In the genomic region with DNA sequence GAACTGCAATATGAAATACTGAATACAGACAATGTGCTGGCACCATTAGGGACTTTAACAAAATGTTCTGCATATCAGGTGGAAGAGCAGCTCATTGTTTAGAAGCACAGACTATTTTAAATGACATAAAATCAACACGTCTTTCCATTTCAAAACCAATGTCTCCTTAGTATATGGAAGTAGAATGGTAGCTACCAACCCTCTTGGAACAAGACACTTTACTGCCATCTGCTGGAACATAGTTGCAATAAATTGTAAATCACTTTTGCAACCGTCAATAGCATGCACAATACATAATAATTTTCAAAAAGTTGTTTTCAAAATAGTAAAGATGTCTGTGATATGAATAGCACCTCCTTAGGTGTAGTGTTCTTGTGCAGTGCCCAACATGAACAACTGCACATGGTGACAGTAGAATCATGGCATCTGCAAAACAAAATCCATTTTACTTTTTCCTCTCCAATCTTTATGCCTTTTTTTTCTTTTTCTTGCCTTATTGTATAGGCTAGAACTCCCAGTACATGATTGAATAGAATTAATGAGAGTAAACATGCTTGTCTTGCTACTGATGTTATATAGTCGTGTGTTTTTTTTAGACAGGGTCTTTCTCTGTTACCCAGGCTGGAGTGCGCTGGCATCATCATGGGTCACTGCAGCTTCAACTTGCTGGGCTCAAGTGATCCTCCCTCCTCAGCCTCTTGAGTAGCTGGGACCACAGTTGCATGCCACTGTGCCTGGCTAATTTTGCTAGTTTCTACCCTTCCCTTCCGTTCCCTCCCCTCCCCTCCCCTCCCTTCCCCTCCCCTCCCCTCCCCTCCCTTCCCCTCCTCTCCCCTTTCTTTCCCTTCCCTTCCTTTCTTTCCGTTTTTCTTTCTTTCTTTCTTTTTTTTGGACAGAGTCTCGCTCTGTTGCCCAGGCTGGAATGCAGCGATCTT, we compare ENCODE assay signal across 9 cellular contexts. TPM values are rescaled to one million over a fixed set of nuclear protein-coding genes. Genes with fewer than 3 reads are reported as not detected.
DNase-seq lines count a peak whose midpoint lies in the region; ATAC-seq, FAIRE-seq and TF ChIP-seq lines count a peak whose summit lies in the region.
"Had no signal": no experiment of that assay in that cellular context is flagged by ENCODE, and none has a peak within 500 bp of the region (broad histone marks: within the 10 kb centered on the region; RNA-seq: fewer than 3 reads in every experiment).

No MANE protein-coding gene starts in this region.

- BruUV-seq in K562 (replicated peaks; lab: Mats Ljungman, UMichigan), result no TSS peak

- 3% methylated on average over 4 of the region's 8 CpGs for WGBS in K562 (ENCODE audit: insufficient coverage, low coverage, missing lambda C conversion rate)

- CTCF ChIA-PET in K562 (lab: Yijun Ruan, JAX; ENCODE audit: low intra/inter-chr PET ratio), result interaction anchor here (0.6 to 2.0 kb wide), 2 partner anchors 65 to 363 kb away, joined by 3 to 14 read pairs; no protein-coding TSS in a partner anchor

- no peaks in the 10 kb centered on the region for H3K36me3 ChIP-seq in CD4-positive, CD25-positive, alpha-beta regulatory T cell (ENCODE audit: control insufficient read depth, insufficient read depth, low read length)
- no peaks in the 10 kb centered on the region for H3K36me3 ChIP-seq in K562 (ENCODE audit: control insufficient read depth, insufficient read depth, low read length)

- no peaks in the 10 kb centered on the region for H3K9me3 ChIP-seq in CD4-positive, CD25-positive, alpha-beta regulatory T cell (ENCODE audit: control insufficient read depth in 2 of 2, low read length in 2 of 2)
- no peaks in the 10 kb centered on the region for H3K9me3 ChIP-seq in K562 (replicated peaks; ENCODE audit: control insufficient read depth, insufficient read depth, low read depth, low read length)

- H3K27me3 ChIP-seq in CD4-positive, CD25-positive, alpha-beta regulatory T cell (ENCODE audit: control insufficient read depth, insufficient read depth, low read length), result no peaks in the 10 kb centered on the region
- no peaks in the 10 kb centered on the region for H3K27me3 ChIP-seq in K562 (ENCODE audit: control insufficient read depth in 2 of 2, insufficient read depth in 2 of 2, low read length in 2 of 2)

- intact Hi-C loops in K562 (cut with micrococcal nuclease), result loop anchor here (1.0 to 5.0 kb wide), 2 partner anchors 65 to 143 kb away; no protein-coding TSS in a partner anchor

- FAIRE-seq in H54 (lab: Jason Lieb, UNC), result peak; percentile 60
- peak; percentile 93 for FAIRE-seq in K562 (lab: Jason Lieb, UNC)

- H3K4me2 ChIP-seq in K562 (ENCODE audit: insufficient read depth, low read length), result no peak overlapping the region

- H3K9ac ChIP-seq in K562 (ENCODE audit: insufficient read depth in 1 of 2, low read depth in 2 of 2, low read length in 2 of 2), result no peak overlapping the region

- peak in 2 of 3 donors; percentile 53 to 70 for DNase-seq in CD4-positive, CD25-positive, alpha-beta regulatory T cell
- DNase-seq in H54 (ENCODE audit: insufficient read length, low spot score) (no peak), NCI-H69 (lab: John Stamatoyannopoulos, UW) (peak; percentile 81), K562 (ENCODE audit: extremely low read depth in 1 of 4, low spot score in 3 of 4) (peak; percentile 38 to 71 (median 45)), kidney tubule cell (ENCODE audit: low spot score) (peak; percentile 66), ureter (ENCODE audit: low spot score) (no peak), NK-92 (lab: John Stamatoyannopoulos, UW; ENCODE audit: unreplicated experiment) (no peak)

- ATAC-seq in CD4-positive, CD25-positive, alpha-beta regulatory T cell (ENCODE audit: low read depth in 2 of 2), result peak in 1 of 2 donors; percentile 60
- peak; percentile 85 for ATAC-seq in K562
- ATAC-seq in HG03432 (IDR thresholded peaks at IDR 0.05; ENCODE audit: unreplicated experiment), result no peak

- peaks cover 41% of the 10 kb centered on the region for H3K27me3 Mint-ChIP-seq in CD4-positive, CD25-positive, alpha-beta regulatory T cell

- TF ChIP-seq RAD21 in K562 (CRISPR knock-in tag; conservative IDR thresholded peaks at IDR 0.05 in 1 of 2, IDR thresholded peaks at IDR 0.05 in 1 of 2), result peak; percentile 62 to 85

- H2AFZ ChIP-seq in K562 (ENCODE audit: low read depth, low read length), result peak overlapping the region; percentile 51; the same call in 1 of the 2 replicates

- no peaks in the 10 kb centered on the region for H3K79me2 ChIP-seq in K562 (ENCODE audit: control insufficient read depth, insufficient read depth, low read length)

- no peaks in the 10 kb centered on the region for H3K4me1 ChIP-seq in CD4-positive, CD25-positive, alpha-beta regulatory T cell (ENCODE audit: control insufficient read depth, insufficient read depth, low read length, poor library complexity, severe bottlenecking)
- no peaks in the 10 kb centered on the region; a peak in 2 of 5 replicates for H3K4me1 ChIP-seq in K562 (replicated peaks in 1 of 2; ENCODE audit: control insufficient read depth in 2 of 2, insufficient read depth in 2 of 2, low read length in 2 of 2)

- TF ChIP-seq POLR2A in H54 (IDR thresholded peaks at IDR 0.05; ENCODE audit: low read depth, low read length) (no peak), K562 (conservative IDR thresholded peaks at IDR 0.05) (no peak)

- H3K4me1 Mint-ChIP-seq in CD4-positive, CD25-positive, alpha-beta regulatory T cell, result peaks cover 0 to 7% (median 0%) of the 10 kb centered on the region in 4 donors

- H4K20me1 ChIP-seq in K562 (replicated peaks; ENCODE audit: control insufficient read depth, insufficient read depth, low read length), result no peaks in the 10 kb centered on the region

- no peak for TF ChIP-seq EP300 in K562 (IDR thresholded peaks at IDR 0.05; ENCODE audit: low read length)

- H3K27ac ChIP-seq in CD4-positive, CD25-positive, alpha-beta regulatory T cell (ENCODE audit: insufficient read depth, low read length, poor library complexity, severe bottlenecking), result no peak overlapping the region
- no peak overlapping the region for H3K27ac ChIP-seq in K562 (ENCODE audit: extremely low read depth, low read depth, low read length)

- peaks cover 0 to 3% (median 0%) of the 10 kb centered on the region in 7 donors for H3K9me3 Mint-ChIP-seq in CD4-positive, CD25-positive, alpha-beta regulatory T cell
- H3K9me3 Mint-ChIP-seq: IgD-negative memory B cell had no signal

- no peaks in the 10 kb centered on the region for H3K36me3 Mint-ChIP-seq in CD4-positive, CD25-positive, alpha-beta regulatory T cell
- H3K36me3 Mint-ChIP-seq: IgD-negative memory B cell had no signal

- POLR2A ChIA-PET in K562 (lab: Yijun Ruan, JAX), result interaction anchor here (0.7 to 1.4 kb wide), 8 partner anchors 10 to 370 kb away, joined by 3 to 5 read pairs (median 3); partner anchors contain the start of gene ZNF283

- in situ Hi-C loops in K562 (cut with MboI), result no loop called here

- H3K9me1 ChIP-seq in K562 (ENCODE audit: control insufficient read depth, insufficient read depth, low read length), result no peaks in the 10 kb centered on the region

- H3K27ac Mint-ChIP-seq in CD4-positive, CD25-positive, alpha-beta regulatory T cell, result no peak overlapping the region

- TF ChIP-seq CTCF in K562 (IDR thresholded peaks at IDR 0.05 in 2 of 3, conservative IDR thresholded peaks at IDR 0.05 in 1 of 3; ENCODE audit: insufficient read depth in 2 of 3, low read depth in 1 of 3, low read length in 3 of 3), result peak; percentile 49 to 80 (median 56); a peak in 5 of 6 replicates

- H3K4me3 Mint-ChIP-seq in CD4-positive, CD25-positive, alpha-beta regulatory T cell, result no peak overlapping the region
- H3K4me3 Mint-ChIP-seq: IgD-negative memory B cell had no signal

- H3K4me3 ChIP-seq in CD4-positive, CD25-positive, alpha-beta regulatory T cell (ENCODE audit: low read depth, low read length), result no peak overlapping the region
- H3K4me3 ChIP-seq in K562, result no peak overlapping the region

RNA-seq across cellular contexts. Expression of gene LYPD5, which starts 7.8 kb away (rescaled TPM):
- total RNA-seq in CD4-positive, CD25-positive, alpha-beta regulatory T cell, result not detected
- polyA plus RNA-seq in CD4-positive, CD25-positive, alpha-beta regulatory T cell, result under 1 TPM in 1 of 4 donors, not detected in 3; 0.60 TPM
- 0.42 and 1.1 TPM in 2 replicates for total RNA-seq in K562 (2011; cell fraction: chromatin; rRNA removed; ENCODE audit: low replicate concordance)
- 0.26 and 0.50 TPM in 2 replicates for total RNA-seq in K562 (2011; cell fraction: nucleolus; rRNA removed)
- total RNA-seq in K562 (2011; cell fraction: nucleoplasm; rRNA removed), result 0.15 TPM in 1 of 2 replicates, not detected in the other
- total RNA-seq in K562 (2014; rRNA removed) (0.20 TPM in 1 of 2 replicates, not detected in the other), K562 (2014; rRNA removed; fragmentation: Illumina TruSeq; extraction: Trizol) (0.13 TPM in 1 of 2 replicates, not detected in the other), K562 (2015; rRNA removed; fragmentation: Illumina TruSeq; extraction: Trizol) (0.19 and 0.22 TPM in 2 replicates), K562 (2021) (0.09 and 0.25 TPM in 2 replicates), ureter (5.9 TPM)
- polyA plus RNA-seq in K562 (2011; rRNA removed) (0.21 and 0.26 TPM in 2 replicates), K562 (2014; fragmentation: Illumina TruSeq; extraction: Trizol) (0.06 and 0.24 TPM in 2 replicates), K562 (2014; fragmentation: Nextera tagmentation; extraction: Ambion mirVana) (under 1 TPM in 1 of 2 experiments, not detected in 1; 0.03 TPM), K562 (2014; rRNA removed) (0.11 TPM in 1 of 2 replicates, not detected in the other)
- polyA plus RNA-seq in K562 (2011; cell fraction: cytosol; rRNA removed), result 0.16 and 0.39 TPM in 2 replicates
- 0.14 and 0.47 TPM in 2 replicates for polyA plus RNA-seq in K562 (2011; cell fraction: nucleus; rRNA removed)
- polyA plus RNA-seq in K562 (2012), result 0.09 and 0.25 TPM in 2 replicates
- 0.21 TPM in 2 replicates for polyA minus RNA-seq in K562 (2011; rRNA and poly(A)+ RNA removed)
- polyA minus RNA-seq in K562 (2011; cell fraction: cytosol; rRNA and poly(A)+ RNA removed), result not detected in 2 replicates
- 0.22 and 0.54 TPM in 2 replicates for polyA minus RNA-seq in K562 (2011; cell fraction: nucleus; rRNA and poly(A)+ RNA removed)
- polyA plus RNA-seq: IgD-negative memory B cell had no signal

RNA-seq across cellular contexts. Expression of gene ZNF283, which starts 17.1 kb away (rescaled TPM):
- total RNA-seq in CD4-positive, CD25-positive, alpha-beta regulatory T cell, result 6.0 TPM
- 1 to 10 TPM; 1.4 to 5.1 (median 3.7) TPM for polyA plus RNA-seq in CD4-positive, CD25-positive, alpha-beta regulatory T cell
- 18.2 and 43.1 TPM in 2 replicates for total RNA-seq in K562 (2011; cell fraction: chromatin; rRNA removed; ENCODE audit: low replicate concordance)
- 15.0 and 16.3 TPM in 2 replicates for total RNA-seq in K562 (2011; cell fraction: nucleolus; rRNA removed)
- total RNA-seq in K562 (2011; cell fraction: nucleoplasm; rRNA removed), result 19.9 and 37.9 TPM in 2 replicates
- total RNA-seq in K562 (2014; rRNA removed) (7.9 TPM in 2 replicates), K562 (2014; rRNA removed; fragmentation: Illumina TruSeq; extraction: Trizol) (19.5 and 21.3 TPM in 2 replicates), K562 (2015; rRNA removed; fragmentation: Illumina TruSeq; extraction: Trizol) (11.3 and 14.0 TPM in 2 replicates), K562 (2021) (10.3 and 10.7 TPM in 2 replicates), ureter (15.1 TPM)
- polyA plus RNA-seq in K562 (2011; rRNA removed) (7.3 and 9.8 TPM in 2 replicates), K562 (2014; fragmentation: Illumina TruSeq; extraction: Trizol) (6.2 and 7.0 TPM in 2 replicates), K562 (2014; fragmentation: Nextera tagmentation; extraction: Ambion mirVana) (10 to 100 TPM in 1 of 2 experiments, 1 to 10 TPM in 1; 6.0 to 11.1 TPM), K562 (2014; rRNA removed) (7.2 and 9.4 TPM in 2 replicates)
- 0.78 and 2.6 TPM in 2 replicates for polyA plus RNA-seq in K562 (2011; cell fraction: cytosol; rRNA removed)
- 7.9 and 12.9 TPM in 2 replicates for polyA plus RNA-seq in K562 (2011; cell fraction: nucleus; rRNA removed)
- 5.7 and 5.8 TPM in 2 replicates for polyA plus RNA-seq in K562 (2012)
- 21.0 and 25.4 TPM in 2 replicates for polyA minus RNA-seq in K562 (2011; rRNA and poly(A)+ RNA removed)
- polyA minus RNA-seq in K562 (2011; cell fraction: cytosol; rRNA and poly(A)+ RNA removed), result 4.3 and 6.1 TPM in 2 replicates
- polyA minus RNA-seq in K562 (2011; cell fraction: nucleus; rRNA and poly(A)+ RNA removed), result 12.8 and 28.8 TPM in 2 replicates

RNA-seq across cellular contexts. Expression of gene KCNN4, which starts 29.3 kb away (rescaled TPM):
- 56.1 TPM for total RNA-seq in CD4-positive, CD25-positive, alpha-beta regulatory T cell
- 10 to 100 TPM; 16.7 to 33.0 (median 30.1) TPM for polyA plus RNA-seq in CD4-positive, CD25-positive, alpha-beta regulatory T cell
- 29.9 and 77.4 TPM in 2 replicates for total RNA-seq in K562 (2011; cell fraction: chromatin; rRNA removed; ENCODE audit: low replicate concordance)
- 79.4 and 80.4 TPM in 2 replicates for total RNA-seq in K562 (2011; cell fraction: nucleolus; rRNA removed)
- 61.0 and 61.7 TPM in 2 replicates for total RNA-seq in K562 (2011; cell fraction: nucleoplasm; rRNA removed)
- total RNA-seq in K562 (2014; rRNA removed) (31.8 and 32.1 TPM in 2 replicates), K562 (2014; rRNA removed; fragmentation: Illumina TruSeq; extraction: Trizol) (9.2 and 10.7 TPM in 2 replicates), K562 (2015; rRNA removed; fragmentation: Illumina TruSeq; extraction: Trizol) (18.6 and 19.5 TPM in 2 replicates), K562 (2021) (26.6 and 28.6 TPM in 2 replicates), ureter (69.2 TPM)
- polyA plus RNA-seq in K562 (2011; rRNA removed) (29.4 and 33.9 TPM in 2 replicates), K562 (2014; fragmentation: Illumina TruSeq; extraction: Trizol) (22.6 and 25.9 TPM in 2 replicates), K562 (2014; fragmentation: Nextera tagmentation; extraction: Ambion mirVana) (1 to 10 TPM in 1 of 2 experiments, under 1 TPM in 1; 0.53 to 2.0 TPM), K562 (2014; rRNA removed) (37.6 and 37.7 TPM in 2 replicates)
- 40.2 and 61.3 TPM in 2 replicates for polyA plus RNA-seq in K562 (2011; cell fraction: cytosol; rRNA removed)
- polyA plus RNA-seq in K562 (2011; cell fraction: nucleus; rRNA removed), result 111 and 177 TPM in 2 replicates
- 16.4 and 18.7 TPM in 2 replicates for polyA plus RNA-seq in K562 (2012)
- 18.4 and 22.7 TPM in 2 replicates for polyA minus RNA-seq in K562 (2011; rRNA and poly(A)+ RNA removed)
- polyA minus RNA-seq in K562 (2011; cell fraction: cytosol; rRNA and poly(A)+ RNA removed), result 16.1 and 22.7 TPM in 2 replicates
- polyA minus RNA-seq in K562 (2011; cell fraction: nucleus; rRNA and poly(A)+ RNA removed), result 26.3 and 27.8 TPM in 2 replicates

RNA-seq across cellular contexts. Expression of gene SMG9, which starts 55.3 kb away (rescaled TPM):
- 40.7 TPM for total RNA-seq in CD4-positive, CD25-positive, alpha-beta regulatory T cell
- polyA plus RNA-seq in CD4-positive, CD25-positive, alpha-beta regulatory T cell, result 1 to 10 TPM; 3.4 to 7.0 (median 5.8) TPM
- 85.7 and 122 TPM in 2 replicates for total RNA-seq in K562 (2011; cell fraction: chromatin; rRNA removed; ENCODE audit: low replicate concordance)
- 58.7 and 72.8 TPM in 2 replicates for total RNA-seq in K562 (2011; cell fraction: nucleolus; rRNA removed)
- 73.1 and 75.7 TPM in 2 replicates for total RNA-seq in K562 (2011; cell fraction: nucleoplasm; rRNA removed)
- 38.6 and 40.2 TPM in 2 replicates for total RNA-seq in K562 (2014; rRNA removed)
- 17.2 and 21.8 TPM in 2 replicates for total RNA-seq in K562 (2014; rRNA removed; fragmentation: Illumina TruSeq; extraction: Trizol)
- total RNA-seq in K562 (2015; rRNA removed; fragmentation: Illumina TruSeq; extraction: Trizol), result 39.6 and 40.4 TPM in 2 replicates
- total RNA-seq in K562 (2021), result 79.7 and 86.1 TPM in 2 replicates
- polyA plus RNA-seq in K562 (2011; rRNA removed), result 17.7 and 53.5 TPM in 2 replicates
- 27.4 and 31.8 TPM in 2 replicates for polyA plus RNA-seq in K562 (2011; cell fraction: cytosol; rRNA removed)
- polyA plus RNA-seq in K562 (2011; cell fraction: nucleus; rRNA removed), result 122 and 124 TPM in 2 replicates
- polyA plus RNA-seq in K562 (2012), result 34.7 and 52.6 TPM in 2 replicates
- polyA plus RNA-seq in K562 (2014; fragmentation: Illumina TruSeq; extraction: Trizol), result 53.6 and 61.0 TPM in 2 replicates
- 1 to 10 TPM; 1.7 to 3.9 TPM for polyA plus RNA-seq in K562 (2014; fragmentation: Nextera tagmentation; extraction: Ambion mirVana)
- 46.1 and 49.1 TPM in 2 replicates for polyA plus RNA-seq in K562 (2014; rRNA removed)
- 14.1 and 14.6 TPM in 2 replicates for polyA minus RNA-seq in K562 (2011; rRNA and poly(A)+ RNA removed)
- polyA minus RNA-seq in K562 (2011; cell fraction: cytosol; rRNA and poly(A)+ RNA removed), result 23.5 and 24.0 TPM in 2 replicates
- polyA minus RNA-seq in K562 (2011; cell fraction: nucleus; rRNA and poly(A)+ RNA removed), result 18.7 and 33.0 TPM in 2 replicates
- 60.6 TPM for total RNA-seq in ureter

Comparison
In these comparisons a context has a peak if more than half of its experiments do, and no peak if none do; other contexts are left out.
1. DNase-seq: peak in CD4-positive, CD25-positive, alpha-beta regulatory T cell (2 of 3), NCI-H69 (single experiment), K562 (4 of 4) and kidney tubule cell (single experiment); none in H54 (single experiment), ureter (single experiment) and NK-92 (single experiment).